In the genomic region with DNA sequence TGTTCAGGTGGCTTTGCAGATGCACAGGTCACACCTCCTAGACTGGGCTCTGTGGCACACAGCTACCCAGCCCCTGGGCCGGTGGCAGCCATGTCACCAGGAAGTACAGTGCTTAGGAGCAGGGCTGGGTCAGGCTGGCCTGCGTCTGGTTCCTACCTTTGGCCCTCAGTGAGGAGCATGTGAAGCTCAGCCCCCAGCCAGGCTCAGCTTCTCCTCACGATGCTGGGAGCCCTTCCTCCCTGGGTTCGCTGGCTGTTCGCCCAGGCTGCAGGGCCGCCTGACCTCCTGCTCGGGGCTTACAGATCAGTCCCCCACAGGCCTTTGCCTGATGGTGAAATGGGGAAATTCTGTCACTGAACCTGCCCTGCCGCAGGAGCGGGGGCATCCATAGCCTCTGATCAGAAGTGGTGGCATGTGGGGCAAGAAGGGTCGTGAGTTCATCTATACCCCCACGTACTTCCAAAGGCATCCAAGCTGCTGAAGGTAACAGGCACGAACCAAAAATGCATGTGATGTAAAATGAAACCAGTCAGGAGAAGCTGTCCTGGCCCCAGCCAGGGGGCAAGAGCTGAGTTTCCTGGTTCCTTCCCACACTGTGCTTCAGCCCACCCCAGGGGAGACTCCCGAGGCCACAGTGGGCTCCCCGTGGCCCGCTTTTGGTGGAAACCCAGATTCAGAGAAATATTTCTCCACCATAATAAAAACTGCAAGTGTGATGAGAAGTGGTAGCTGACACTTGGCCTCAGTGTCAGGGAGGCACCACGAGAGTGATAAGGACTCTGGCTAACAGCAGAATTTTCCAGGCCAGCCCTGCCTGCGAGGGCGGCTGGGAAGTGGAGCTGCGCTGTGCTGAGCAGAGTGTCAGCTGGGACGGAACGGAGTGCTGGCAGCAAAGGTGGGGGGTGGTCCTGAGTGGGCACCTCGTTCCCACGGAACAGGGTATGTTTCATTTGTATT, we compare ENCODE assay signal across 11 cellular contexts. TPM values are rescaled to one million over a fixed set of nuclear protein-coding genes. Genes with fewer than 3 reads are reported as not detected.
DNase-seq lines count a peak whose midpoint lies in the region; ATAC-seq, FAIRE-seq and TF ChIP-seq lines count a peak whose summit lies in the region.
"Had no signal": no experiment of that assay in that cellular context is flagged by ENCODE, and none has a peak within 500 bp of the region (broad histone marks: within the 10 kb centered on the region; RNA-seq: fewer than 3 reads in every experiment).

No MANE protein-coding gene starts in this region.

- POLR2A ChIA-PET in HepG2 (lab: Yijun Ruan, JAX) = interaction anchor here (1.0 kb wide), 1 partner anchor 23 kb away, joined by 6 read pairs; no protein-coding TSS in a partner anchor

- no peak overlapping the region for H3K27ac ChIP-seq in HepG2 (ENCODE audit: extremely low read length, insufficient read depth, low read length)
- H3K27ac ChIP-seq in left lung = peak overlapping the region in 1 of 2 donors; percentile 13
- H3K27ac ChIP-seq: transverse colon had no signal

- in situ Hi-C loops in HepG2 (cut with HindIII; ENCODE audit: extremely low pct_ligation_motif_present, low pct_unique_long_range_greater_than_20kb) = loop anchor here (25.0 kb wide), 1 partner anchor 555 kb away; no protein-coding TSS in a partner anchor

- no peak overlapping the region for H3K9ac ChIP-seq in HepG2 (ENCODE audit: insufficient read depth, low read depth, low read length)

- H3K4me3 ChIP-seq in HepG2 (replicated peaks in 1 of 3; ENCODE audit: insufficient read depth in 1 of 3, low read depth in 2 of 3, low read length in 3 of 3) (no peak overlapping the region), left lung (no peak overlapping the region)
- H3K4me3 ChIP-seq: transverse colon had no signal

- peaks cover 16% of the 10 kb centered on the region for H3K36me3 Mint-ChIP-seq in activated naive CD4-positive, alpha-beta T cell treated with anti-CD3 and anti-CD28 coated beads, Interleukin-2, amount 10 ng/mL, durations not matched to agents 7 days and 5 days
- H3K36me3 Mint-ChIP-seq in activated naive CD4-positive, alpha-beta T cell treated with anti-CD3 and anti-CD28 coated beads for 36 hours (ENCODE audit: low read depth) = peaks cover 7% of the 10 kb centered on the region
- peaks cover 22% of the 10 kb centered on the region for H3K36me3 Mint-ChIP-seq in activated T-helper 1 cell treated with anti-CD3 and anti-CD28 coated beads, Interleukin-12 subunit alpha, Interleukin-12 subunit beta, Interleukin-2, Interleukin-4 antibody, amounts not matched to agents 30 ng/mL and 10 ng/mL and 1 ng/mL, durations not matched to agents 14 hours and 24 hours and 36 hours (ENCODE audit: low read depth)
- H3K36me3 Mint-ChIP-seq in type B pancreatic cell = peaks cover 4% of the 10 kb centered on the region

- no TSS peak for BruUV-seq in HepG2 (replicated peaks; lab: Mats Ljungman, UMichigan)

- CTCF ChIA-PET in activated naive CD4-positive, alpha-beta T cell treated with anti-CD3 and anti-CD28 coated beads, Interleukin-2, amount 10 ng/mL, durations not matched to agents 7 days and 5 days (lab: Charles Lee) = interaction anchor here (0.8 to 1.6 kb wide), 4 partner anchors 8 to 351 kb away, joined by 3 to 4 read pairs (median 4); no protein-coding TSS in a partner anchor
- CTCF ChIA-PET in activated naive CD4-positive, alpha-beta T cell treated with anti-CD3 and anti-CD28 coated beads for 36 hours (lab: Charles Lee) = interaction anchor here (0.6 to 1.5 kb wide), 3 partner anchors 282 to 359 kb away, joined by 3 to 5 read pairs (median 4); no protein-coding TSS in a partner anchor
- CTCF ChIA-PET in HepG2 (lab: Yijun Ruan, JAX; ENCODE audit: low intra/inter-chr PET ratio, low total read pairs) = no interaction called here

- TF ChIP-seq EP300 in HepG2 (IDR thresholded peaks at IDR 0.05; ENCODE audit: low read depth in 2 of 2, low read length in 2 of 2) (no peak), HepG2 (CRISPR knock-in tag; IDR thresholded peaks at IDR 0.05; ENCODE audit: borderline replicate concordance) (no peak)

- ATAC-seq in HepG2 (no peak), left lung (no peak), HG03442 (IDR thresholded peaks at IDR 0.05; ENCODE audit: unreplicated experiment) (no peak)

- no peak for TF ChIP-seq POLR2A in HepG2 (IDR thresholded peaks at IDR 0.05; ENCODE audit: insufficient read depth in 1 of 2, low read depth in 2 of 2, low read length in 2 of 2)

- H4K20me1 ChIP-seq in HepG2 (ENCODE audit: insufficient read depth, low read length) = no peaks in the 10 kb centered on the region

- H3K27ac Mint-ChIP-seq in activated naive CD4-positive, alpha-beta T cell treated with anti-CD3 and anti-CD28 coated beads, Interleukin-2, amount 10 ng/mL, durations not matched to agents 7 days and 5 days = peak overlapping the region; percentile 11
- H3K27ac Mint-ChIP-seq in activated naive CD4-positive, alpha-beta T cell treated with anti-CD3 and anti-CD28 coated beads for 36 hours = no peak overlapping the region
- H3K27ac Mint-ChIP-seq in activated T-helper 1 cell treated with anti-CD3 and anti-CD28 coated beads, Interleukin-12 subunit alpha, Interleukin-12 subunit beta, Interleukin-2, Interleukin-4 antibody, amounts not matched to agents 30 ng/mL and 10 ng/mL and 1 ng/mL, durations not matched to agents 14 hours and 24 hours and 36 hours = peak overlapping the region; percentile 60
- H3K27ac Mint-ChIP-seq in type B pancreatic cell = peak overlapping the region; percentile 12

- H3K36me3 ChIP-seq in HepG2 (replicated peaks in 1 of 2; ENCODE audit: control insufficient read depth in 1 of 2, insufficient read depth in 2 of 2, low read length in 2 of 2) (peaks cover 0 to 3% of the 10 kb centered on the region in 2 experiments; a peak in 1 of 5 replicates), left lung (peaks cover 0 to 23% of the 10 kb centered on the region in 2 donors)
- H3K36me3 ChIP-seq: transverse colon had no signal

- H3K4me2 ChIP-seq in HepG2 (ENCODE audit: low read depth, low read length) = no peak overlapping the region

- FAIRE-seq in HepG2 (lab: Jason Lieb, UNC) = no peak

- H2AFZ ChIP-seq in HepG2 (ENCODE audit: low read length) = no peak overlapping the region

- no peaks in the 10 kb centered on the region for H3K27me3 ChIP-seq in HepG2 (ENCODE audit: control insufficient read depth in 1 of 2, insufficient read depth in 2 of 2, low read length in 2 of 2)
- no peaks in the 10 kb centered on the region for H3K27me3 ChIP-seq in left lung
- H3K27me3 ChIP-seq: transverse colon had no signal

- TF ChIP-seq CTCF in HepG2 (CRISPR knock-in tag; IDR thresholded peaks at IDR 0.05) = no peak
- TF ChIP-seq CTCF in type B pancreatic cell (conservative IDR thresholded peaks at IDR 0.05) = no peak
- TF ChIP-seq CTCF in left lung (IDR thresholded peaks at IDR 0.05) = no peak

- no peaks in the 10 kb centered on the region for H3K9me3 Mint-ChIP-seq in activated naive CD4-positive, alpha-beta T cell treated with anti-CD3 and anti-CD28 coated beads, Interleukin-2, amount 10 ng/mL, durations not matched to agents 7 days and 5 days
- H3K9me3 Mint-ChIP-seq in activated naive CD4-positive, alpha-beta T cell treated with anti-CD3 and anti-CD28 coated beads for 36 hours = no peaks in the 10 kb centered on the region
- H3K9me3 Mint-ChIP-seq in activated T-helper 1 cell treated with anti-CD3 and anti-CD28 coated beads, Interleukin-12 subunit alpha, Interleukin-12 subunit beta, Interleukin-2, Interleukin-4 antibody, amounts not matched to agents 30 ng/mL and 10 ng/mL and 1 ng/mL, durations not matched to agents 14 hours and 24 hours and 36 hours = no peaks in the 10 kb centered on the region
- H3K9me3 Mint-ChIP-seq in type B pancreatic cell = no peaks in the 10 kb centered on the region

- no peaks in the 10 kb centered on the region for H3K79me2 ChIP-seq in HepG2 (ENCODE audit: insufficient read depth, low read length)

- H3K4me1 Mint-ChIP-seq in activated naive CD4-positive, alpha-beta T cell treated with anti-CD3 and anti-CD28 coated beads, Interleukin-2, amount 10 ng/mL, durations not matched to agents 7 days and 5 days = peaks cover 17% of the 10 kb centered on the region
- peaks cover 16% of the 10 kb centered on the region for H3K4me1 Mint-ChIP-seq in activated naive CD4-positive, alpha-beta T cell treated with anti-CD3 and anti-CD28 coated beads for 36 hours (ENCODE audit: low read depth)
- peaks cover 28% of the 10 kb centered on the region for H3K4me1 Mint-ChIP-seq in activated T-helper 1 cell treated with anti-CD3 and anti-CD28 coated beads, Interleukin-12 subunit alpha, Interleukin-12 subunit beta, Interleukin-2, Interleukin-4 antibody, amounts not matched to agents 30 ng/mL and 10 ng/mL and 1 ng/mL, durations not matched to agents 14 hours and 24 hours and 36 hours (ENCODE audit: low read depth)
- H3K4me1 Mint-ChIP-seq in type B pancreatic cell (ENCODE audit: unreplicated experiment) = peaks cover 49% of the 10 kb centered on the region

- H3K27me3 Mint-ChIP-seq in activated naive CD4-positive, alpha-beta T cell treated with anti-CD3 and anti-CD28 coated beads, Interleukin-2, amount 10 ng/mL, durations not matched to agents 7 days and 5 days = no peaks in the 10 kb centered on the region
- no peaks in the 10 kb centered on the region for H3K27me3 Mint-ChIP-seq in activated naive CD4-positive, alpha-beta T cell treated with anti-CD3 and anti-CD28 coated beads for 36 hours (ENCODE audit: low read depth)
- peaks cover 4% of the 10 kb centered on the region for H3K27me3 Mint-ChIP-seq in activated T-helper 1 cell treated with anti-CD3 and anti-CD28 coated beads, Interleukin-12 subunit alpha, Interleukin-12 subunit beta, Interleukin-2, Interleukin-4 antibody, amounts not matched to agents 30 ng/mL and 10 ng/mL and 1 ng/mL, durations not matched to agents 14 hours and 24 hours and 36 hours (ENCODE audit: insufficient read depth)
- no peaks in the 10 kb centered on the region for H3K27me3 Mint-ChIP-seq in type B pancreatic cell

- H3K9me3 ChIP-seq in HepG2 (ENCODE audit: low read length) = no peaks in the 10 kb centered on the region
- no peaks in the 10 kb centered on the region for H3K9me3 ChIP-seq in left lung
- H3K9me3 ChIP-seq: transverse colon had no signal

- WGBS in HepG2 (ENCODE audit: low lambda C conversion rate) = 87% methylated on average over 23 of the region's 23 CpGs

- no peak for TF ChIP-seq RAD21 in HepG2 (CRISPR knock-in tag; IDR thresholded peaks at IDR 0.05)

- H3K4me3 Mint-ChIP-seq in activated naive CD4-positive, alpha-beta T cell treated with anti-CD3 and anti-CD28 coated beads, Interleukin-2, amount 10 ng/mL, durations not matched to agents 7 days and 5 days = no peak overlapping the region
- H3K4me3 Mint-ChIP-seq in activated naive CD4-positive, alpha-beta T cell treated with anti-CD3 and anti-CD28 coated beads for 36 hours = no peak overlapping the region
- H3K4me3 Mint-ChIP-seq in activated T-helper 1 cell treated with anti-CD3 and anti-CD28 coated beads, Interleukin-12 subunit alpha, Interleukin-12 subunit beta, Interleukin-2, Interleukin-4 antibody, amounts not matched to agents 30 ng/mL and 10 ng/mL and 1 ng/mL, durations not matched to agents 14 hours and 24 hours and 36 hours = no peak overlapping the region
- no peak overlapping the region for H3K4me3 Mint-ChIP-seq in type B pancreatic cell

- H3K4me1 ChIP-seq in HepG2 (ENCODE audit: insufficient read depth, low read length) (peaks cover 25% of the 10 kb centered on the region), left lung (peaks cover 26 to 96% of the 10 kb centered on the region in 2 donors)

- intact Hi-C loops in activated naive CD4-positive, alpha-beta T cell treated with anti-CD3 and anti-CD28 coated beads for 36 hours (cut with micrococcal nuclease) = loop anchor here (10.0 kb wide), 1 partner anchor 348 kb away; no protein-coding TSS in a partner anchor
- intact Hi-C loops in activated T-helper 1 cell treated with anti-CD3 and anti-CD28 coated beads, Interleukin-12 subunit alpha, Interleukin-12 subunit beta, Interleukin-2, Interleukin-4 antibody, amounts not matched to agents 30 ng/mL and 10 ng/mL and 1 ng/mL, durations not matched to agents 14 hours and 24 hours and 36 hours (cut with micrococcal nuclease) = no loop called here
- intact Hi-C loops in HepG2 (cut with micrococcal nuclease; ENCODE audit: unreplicated experiment) = loop anchor here (1.0 kb wide), 1 partner anchor 355 kb away; no protein-coding TSS in a partner anchor
- intact Hi-C loops in left lung (cut with DNase I) = no loop called here

- DNase-seq in activated naive CD4-positive, alpha-beta T cell treated with anti-CD3 and anti-CD28 coated beads, Interleukin-2, amount 10 ng/mL, durations not matched to agents 7 days and 5 days = no peak
- DNase-seq in activated naive CD4-positive, alpha-beta T cell treated with anti-CD3 and anti-CD28 coated beads for 36 hours = no peak
- DNase-seq in activated T-helper 1 cell treated with anti-CD3 and anti-CD28 coated beads, Interleukin-12 subunit alpha, Interleukin-12 subunit beta, Interleukin-2, Interleukin-4 antibody, amounts not matched to agents 30 ng/mL and 10 ng/mL and 1 ng/mL, durations not matched to agents 14 hours and 24 hours and 36 hours (ENCODE audit: low spot score) = no peak
- DNase-seq in HepG2 (ENCODE audit: low spot score) (no peak), type B pancreatic cell (ENCODE audit: extremely low spot score, unreplicated experiment) (no peak), left lung (no peak), NCI-H748 treated with DMSO at 0.1 percent for 48 hours (lab: John Stamatoyannopoulos, UW) (no peak)
- DNase-seq: AML-193; stimulated activated CD4-positive, alpha-beta T cell treated with anti-CD3 and anti-CD28 coated beads, Interleukin-4, amount 100 ng/mL, for 24 hours; transverse colon had no signal

RNA-seq across cellular contexts. Expression of a gene that starts 22.8 kb away (rescaled TPM):
- 1 to 10 TPM; 6.6 to 7.3 TPM for total RNA-seq in activated naive CD4-positive, alpha-beta T cell treated with anti-CD3 and anti-CD28 coated beads for 36 hours
- 9.7 and 10.4 TPM in 2 replicates for total RNA-seq in activated T-helper 1 cell treated with anti-CD3 and anti-CD28 coated beads, Interleukin-12 subunit alpha, Interleukin-12 subunit beta, Interleukin-2, Interleukin-4 antibody, amounts not matched to agents 30 ng/mL and 10 ng/mL and 1 ng/mL, durations not matched to agents 14 hours and 24 hours and 36 hours
- total RNA-seq in HepG2 (2016; rRNA removed; fragmentation: Illumina TruSeq; extraction: Trizol) (3.2 and 4.3 TPM in 2 replicates), type B pancreatic cell (ENCODE audit: low replicate concordance) (9.2 and 11.3 TPM in 2 replicates), left lung (1 to 10 TPM; 6.9 to 7.1 TPM)
- 1.9 TPM in 2 replicates for total RNA-seq in HepG2 (2016; cell fraction: cytosol; rRNA removed; fragmentation: Illumina TruSeq; extraction: Trizol; ENCODE audit: low read depth)
- 3.3 and 3.4 TPM in 2 replicates for total RNA-seq in HepG2 (2016; cell fraction: insoluble cytoplasmic fraction; rRNA removed; fragmentation: Illumina TruSeq; extraction: Trizol)
- 5.6 and 6.9 TPM in 2 replicates for total RNA-seq in HepG2 (2016; cell fraction: membrane; rRNA removed; fragmentation: Illumina TruSeq; extraction: Trizol)
- 3.5 and 4.4 TPM in 2 replicates for total RNA-seq in HepG2 (2016; cell fraction: nucleus; rRNA removed; fragmentation: Illumina TruSeq; extraction: Trizol)
- 8.7 and 9.5 TPM in 2 replicates for polyA plus RNA-seq in HepG2 (2011; rRNA removed)
- polyA plus RNA-seq in HepG2 (2011; cell fraction: cytosol; rRNA removed) = 6.2 and 6.7 TPM in 2 replicates
- polyA plus RNA-seq in HepG2 (2011; cell fraction: nucleus; rRNA removed) = 9.5 and 9.7 TPM in 2 replicates
- 7.5 and 8.6 TPM in 2 replicates for polyA plus RNA-seq in HepG2 (2012)
- polyA plus RNA-seq in HepG2 (2016; cell fraction: cytosol; fragmentation: Illumina TruSeq; extraction: Trizol; ENCODE audit: low read depth) = 2.9 and 3.5 TPM in 2 replicates
- 8.7 and 11.5 TPM in 2 replicates for polyA plus RNA-seq in HepG2 (2016; cell fraction: insoluble cytoplasmic fraction; fragmentation: Illumina TruSeq; extraction: Trizol; ENCODE audit: low read depth)
- polyA plus RNA-seq in HepG2 (2016; cell fraction: membrane; fragmentation: Illumina TruSeq; extraction: Trizol; ENCODE audit: low read depth) = 9.3 and 9.7 TPM in 2 replicates
- polyA plus RNA-seq in HepG2 (2016; cell fraction: nucleus; fragmentation: Illumina TruSeq; extraction: Trizol; ENCODE audit: insufficient read depth, low read depth) = 11.3 and 13.5 TPM in 2 replicates
- 11.4 and 11.8 TPM in 2 replicates for polyA minus RNA-seq in HepG2 (2011; rRNA and poly(A)+ RNA removed; ENCODE audit: low replicate concordance)
- 6.0 and 6.9 TPM in 2 replicates for polyA minus RNA-seq in HepG2 (2011; cell fraction: cytosol; rRNA and poly(A)+ RNA removed)
- polyA minus RNA-seq in HepG2 (2011; cell fraction: nucleus; rRNA and poly(A)+ RNA removed) = 5.5 and 6.7 TPM in 2 replicates

RNA-seq across cellular contexts. Expression of a gene that starts 43.7 kb away (rescaled TPM):
- 10 to 100 TPM; 72.3 to 76.5 TPM for total RNA-seq in activated naive CD4-positive, alpha-beta T cell treated with anti-CD3 and anti-CD28 coated beads for 36 hours
- 58.7 and 60.3 TPM in 2 replicates for total RNA-seq in activated T-helper 1 cell treated with anti-CD3 and anti-CD28 coated beads, Interleukin-12 subunit alpha, Interleukin-12 subunit beta, Interleukin-2, Interleukin-4 antibody, amounts not matched to agents 30 ng/mL and 10 ng/mL and 1 ng/mL, durations not matched to agents 14 hours and 24 hours and 36 hours
- 119 and 137 TPM in 2 replicates for total RNA-seq in HepG2 (2016; rRNA removed; fragmentation: Illumina TruSeq; extraction: Trizol)
- 20.7 and 21.9 TPM in 2 replicates for total RNA-seq in HepG2 (2016; cell fraction: cytosol; rRNA removed; fragmentation: Illumina TruSeq; extraction: Trizol; ENCODE audit: low read depth)
- total RNA-seq in HepG2 (2016; cell fraction: insoluble cytoplasmic fraction; rRNA removed; fragmentation: Illumina TruSeq; extraction: Trizol) = 117 and 134 TPM in 2 replicates
- total RNA-seq in HepG2 (2016; cell fraction: membrane; rRNA removed; fragmentation: Illumina TruSeq; extraction: Trizol) = 58.2 and 60.7 TPM in 2 replicates
- 54.0 and 64.8 TPM in 2 replicates for total RNA-seq in HepG2 (2016; cell fraction: nucleus; rRNA removed; fragmentation: Illumina TruSeq; extraction: Trizol)
- 120 and 126 TPM in 2 replicates for polyA plus RNA-seq in HepG2 (2011; rRNA removed)
- polyA plus RNA-seq in HepG2 (2011; cell fraction: cytosol; rRNA removed) = 177 and 201 TPM in 2 replicates
- 108 and 112 TPM in 2 replicates for polyA plus RNA-seq in HepG2 (2011; cell fraction: nucleus; rRNA removed)
- 108 and 111 TPM in 2 replicates for polyA plus RNA-seq in HepG2 (2012)
- 27.1 and 29.4 TPM in 2 replicates for polyA plus RNA-seq in HepG2 (2016; cell fraction: cytosol; fragmentation: Illumina TruSeq; extraction: Trizol; ENCODE audit: low read depth)
- polyA plus RNA-seq in HepG2 (2016; cell fraction: insoluble cytoplasmic fraction; fragmentation: Illumina TruSeq; extraction: Trizol; ENCODE audit: low read depth) = 140 and 169 TPM in 2 replicates
- 33.3 and 36.2 TPM in 2 replicates for polyA plus RNA-seq in HepG2 (2016; cell fraction: membrane; fragmentation: Illumina TruSeq; extraction: Trizol; ENCODE audit: low read depth)
- polyA plus RNA-seq in HepG2 (2016; cell fraction: nucleus; fragmentation: Illumina TruSeq; extraction: Trizol; ENCODE audit: insufficient read depth, low read depth) = 104 and 116 TPM in 2 replicates
- polyA minus RNA-seq in HepG2 (2011; rRNA and poly(A)+ RNA removed; ENCODE audit: low replicate concordance) = 71.3 and 124 TPM in 2 replicates
- polyA minus RNA-seq in HepG2 (2011; cell fraction: cytosol; rRNA and poly(A)+ RNA removed) = 93.0 and 100 TPM in 2 replicates
- polyA minus RNA-seq in HepG2 (2011; cell fraction: nucleus; rRNA and poly(A)+ RNA removed) = 73.1 and 76.2 TPM in 2 replicates
- total RNA-seq in type B pancreatic cell (ENCODE audit: low replicate concordance) = 62.9 and 72.1 TPM in 2 replicates
- total RNA-seq in left lung = 10 to 100 TPM; 63.5 to 69.0 TPM

Comparison
In these comparisons a context has a peak if more than half of its experiments do, and no peak if none do; other contexts are left out.
1. intact Hi-C loops: an anchor here in activated naive CD4-positive, alpha-beta T cell treated with anti-CD3 and anti-CD28 coated beads for 36 hours (10.0 kb wide) and HepG2 (1.0 kb wide); none called in activated T-helper 1 cell treated with anti-CD3 and anti-CD28 coated beads, Interleukin-12 subunit alpha, Interleukin-12 subunit beta, Interleukin-2, Interleukin-4 antibody, amounts not matched to agents 30 ng/mL and 10 ng/mL and 1 ng/mL, durations not matched to agents 14 hours and 24 hours and 36 hours and left lung.